ENCODE assay signal across 9 cellular contexts in the genomic region with DNA sequence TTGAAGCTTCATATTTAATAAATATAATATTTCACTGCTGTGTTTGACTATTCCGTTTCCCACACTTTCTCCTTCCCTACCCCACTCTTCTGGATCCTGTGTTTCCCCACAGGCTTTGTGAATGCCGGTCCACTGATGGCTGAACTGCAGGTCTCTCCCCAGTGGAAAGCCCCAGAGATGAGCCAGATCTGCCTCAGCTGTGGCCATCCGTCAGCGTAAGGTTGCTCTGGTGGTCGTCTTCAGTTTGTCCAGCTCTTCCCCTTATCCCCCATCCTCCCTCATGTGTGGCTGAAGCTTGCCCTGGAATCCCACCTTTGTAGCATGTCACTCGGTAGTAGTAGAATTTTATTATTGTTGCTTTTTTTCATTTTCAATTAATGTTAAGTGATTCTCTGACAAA. TPM values are rescaled to one million over a fixed set of nuclear protein-coding genes. Genes with fewer than 3 reads are reported as not detected.
DNase-seq lines count a peak whose midpoint lies in the region; ATAC-seq and TF ChIP-seq lines count a peak whose summit lies in the region.
"Had no signal": no experiment of that assay in that cellular context is flagged by ENCODE, and none has a peak within 500 bp of the region (broad histone marks: within the 10 kb centered on the region; RNA-seq: fewer than 3 reads in every experiment).

No MANE protein-coding gene starts in this region.

- no peaks in the 10 kb centered on the region for H3K9me3 ChIP-seq in CD8-positive, alpha-beta T cell (ENCODE audit: low read length)
- H3K9me3 ChIP-seq in Loucy (ENCODE audit: insufficient read depth, low read depth, low read length) (no peaks in the 10 kb centered on the region), duodenal mucosa (ENCODE audit: control insufficient read depth in 1 of 2, low read length in 2 of 2) (no peaks in the 10 kb centered on the region), psoas muscle (no peaks in the 10 kb centered on the region)

- DNase-seq in CD8-positive, alpha-beta T cell, result no peak
- DNase-seq in psoas muscle, result no peak
- DNase-seq in anterior cingulate cortex (lab: John Stamatoyannopoulos, UW), result no peak
- DNase-seq: glutamatergic neuron had no signal

- H3K4me1 ChIP-seq in CD8-positive, alpha-beta T cell (ENCODE audit: insufficient read depth, low read length), result peaks cover 81% of the 10 kb centered on the region
- H3K4me1 ChIP-seq in Loucy (ENCODE audit: insufficient read depth, low read length, poor library complexity, severe bottlenecking) (peaks cover 62% of the 10 kb centered on the region), duodenal mucosa (ENCODE audit: control insufficient read depth in 1 of 2, insufficient read depth in 2 of 2, low read length in 2 of 2) (peaks cover 46 to 54% of the 10 kb centered on the region in 2 donors), psoas muscle (peaks cover 27% of the 10 kb centered on the region)

- no peaks in the 10 kb centered on the region for H4K20me1 ChIP-seq in Loucy (ENCODE audit: insufficient read depth, low read length, poor library complexity, severe bottlenecking)

- H2AFZ ChIP-seq in Loucy (ENCODE audit: low read length), result no peak overlapping the region

- 66 to 81% (median 67%) methylated on average over 6 of the region's 6 CpGs for WGBS in psoas muscle, 3 donors

- no peaks in the 10 kb centered on the region for H3K9me3 Mint-ChIP-seq in CD8-positive, alpha-beta T cell

- H3K9ac ChIP-seq in Loucy (ENCODE audit: low read depth, low read length, poor library complexity, severe bottlenecking), result peak overlapping the region; percentile 45
- H3K9ac ChIP-seq in duodenal mucosa (ENCODE audit: low read depth in 1 of 2, low read length in 2 of 2), result peak overlapping the region; percentile 41 to 70

- H3F3A ChIP-seq in Loucy (ENCODE audit: low read depth), result peaks cover 7% of the 10 kb centered on the region; the same call in 1 of the 2 replicates

- intact Hi-C loops in CD8-positive, alpha-beta T cell (cut with DNase I, micrococcal nuclease), result loop anchor here in 1 of 2 experiments (1.0 to 5.0 kb wide), 5 partner anchors 9 to 344 kb away; a partner anchor contains a TSS
- intact Hi-C loops in psoas muscle (cut with DNase I), result no loop called here

- H3K27ac Mint-ChIP-seq in CD8-positive, alpha-beta T cell, result peak overlapping the region; percentile 100

- peak overlapping the region; percentile 50 for H3K4me3 ChIP-seq in CD8-positive, alpha-beta T cell (ENCODE audit: low read depth, low read length)
- H3K4me3 ChIP-seq in Loucy (ENCODE audit: low read length, poor library complexity, severe bottlenecking) (peak overlapping the region; percentile 57), duodenal mucosa (ENCODE audit: low read depth in 1 of 2, low read length in 2 of 2) (no peak overlapping the region), psoas muscle (no peak overlapping the region)

- TF ChIP-seq CTCF in CD8-positive, alpha-beta T cell (IDR thresholded peaks at IDR 0.05), result no peak
- no peak for TF ChIP-seq CTCF in Loucy (conservative IDR thresholded peaks at IDR 0.05; ENCODE audit: low read length)
- no peak for TF ChIP-seq CTCF in psoas muscle (IDR thresholded peaks at IDR 0.05)

- peak overlapping the region; percentile 86 for H3K4me3 Mint-ChIP-seq in CD8-positive, alpha-beta T cell

- H3K27ac ChIP-seq in CD8-positive, alpha-beta T cell (ENCODE audit: low read depth, low read length), result peak overlapping the region; percentile 93
- H3K27ac ChIP-seq in duodenal mucosa (ENCODE audit: low read depth, low read length), result peak overlapping the region; percentile 84
- H3K27ac ChIP-seq in psoas muscle, result peak overlapping the region; percentile 70

- H3K79me2 ChIP-seq in Loucy (ENCODE audit: insufficient read depth, low read length), result peaks cover 76% of the 10 kb centered on the region

- POLR2A ChIA-PET in CD8-positive, alpha-beta T cell (lab: Charles Lee), result interaction anchor here (0.5 to 7.8 kb wide), 13 partner anchors 10 to 147 kb away, joined by 3 to 98 read pairs (median 4); a partner anchor contains a TSS

- peak overlapping the region; percentile 66 for H3K4me2 ChIP-seq in Loucy (ENCODE audit: low read depth, low read length, poor library complexity, severe bottlenecking)

- H3K9me2 ChIP-seq in Loucy (replicated peaks; ENCODE audit: low read depth, low read length), result no peaks in the 10 kb centered on the region

- no peak for ATAC-seq in CD8-positive, alpha-beta T cell
- ATAC-seq in psoas muscle, result no peak
- no peak for ATAC-seq in HG03342 (IDR thresholded peaks at IDR 0.05; ENCODE audit: unreplicated experiment)
- ATAC-seq in HG03097 (IDR thresholded peaks at IDR 0.05; ENCODE audit: low FRiP score, unreplicated experiment), result no peak
- ATAC-seq in HG03469 (IDR thresholded peaks at IDR 0.05; ENCODE audit: unreplicated experiment), result no peak

- peaks cover 90% of the 10 kb centered on the region for H3K4me1 Mint-ChIP-seq in CD8-positive, alpha-beta T cell (ENCODE audit: low read depth)

- H3K36me3 Mint-ChIP-seq in CD8-positive, alpha-beta T cell, result peaks cover 55% of the 10 kb centered on the region

- no peaks in the 10 kb centered on the region for H3K27me3 Mint-ChIP-seq in CD8-positive, alpha-beta T cell (ENCODE audit: low read depth)

- CTCF ChIA-PET in CD8-positive, alpha-beta T cell (lab: Charles Lee), result interaction anchor here (1.3 to 14.0 kb wide), 8 partner anchors 9 to 241 kb away, joined by 3 to 109 read pairs (median 16); a partner anchor contains a TSS

- H3K36me3 ChIP-seq in CD8-positive, alpha-beta T cell (ENCODE audit: insufficient read depth, low read length), result no peaks in the 10 kb centered on the region
- H3K36me3 ChIP-seq in Loucy (ENCODE audit: insufficient read depth, low read length), result peaks cover 5% of the 10 kb centered on the region; the same call in 1 of the 2 replicates
- H3K36me3 ChIP-seq in duodenal mucosa (ENCODE audit: control insufficient read depth in 1 of 2, insufficient read depth in 2 of 2, low read length in 2 of 2), result no peaks in the 10 kb centered on the region
- no peaks in the 10 kb centered on the region for H3K36me3 ChIP-seq in psoas muscle (ENCODE audit: insufficient read depth in 1 of 2, low read depth in 1 of 2)

- no peaks in the 10 kb centered on the region for H3K27me3 ChIP-seq in CD8-positive, alpha-beta T cell (ENCODE audit: insufficient read depth, low read length)
- H3K27me3 ChIP-seq in Loucy (ENCODE audit: insufficient read depth, low read length, poor library complexity, severe bottlenecking) (no peaks in the 10 kb centered on the region), duodenal mucosa (ENCODE audit: control insufficient read depth in 1 of 2, insufficient read depth in 2 of 2, low read length in 2 of 2) (no peaks in the 10 kb centered on the region), psoas muscle (ENCODE audit: insufficient read depth in 3 of 3, low read length in 2 of 3) (no peaks in the 10 kb centered on the region)

RNA-seq across cellular contexts. Expression of a gene that starts 11.4 kb away (rescaled TPM):
- total RNA-seq in CD8-positive, alpha-beta T cell, result 100 to 1,000 TPM; 167 to 171 TPM
- 10 to 100 TPM in 3 of 4 donors, 1 to 10 TPM in 1; 6.9 to 35.0 (median 15.3) TPM for total RNA-seq in psoas muscle
- 10 to 100 TPM; 18.0 to 32.2 (median 18.4) TPM for polyA plus RNA-seq in psoas muscle

Comparison
In these comparisons a context has a peak if more than half of its experiments do, and no peak if none do; other contexts are left out.
1. H3K4me3 ChIP-seq: peak in CD8-positive, alpha-beta T cell (single experiment) and Loucy (single experiment); none in duodenal mucosa (0 of 2) and psoas muscle (single experiment).
2. RNA of a gene that starts 11.4 kb away (total RNA-seq): 167 to 171 TPM in CD8-positive, alpha-beta T cell; 6.9 to 35.0 TPM in psoas muscle; every median in the first group is over 4 times any median in the second.
3. Peak in every context shown above with its lines, with median percentiles within 50 percentile points of each other: H3K27ac ChIP-seq.